In genomic region chr14:100031506-100032281, GRCh38 we compare ENCODE assay signal across 9 cellular contexts. TPM values are rescaled to one million over a fixed set of nuclear protein-coding genes. Genes with fewer than 3 reads are reported as not detected.
A peak's percentile ranks its signal among the peaks of the same experiment; 100 is the strongest.
DNase-seq lines count a peak whose midpoint lies in the region; ATAC-seq and TF ChIP-seq lines count a peak whose summit lies in the region.
"Had no signal": no experiment of that assay in that cellular context is flagged by ENCODE, and none has a peak within 500 bp of the region (broad histone marks: within the 10 kb centered on the region; RNA-seq: fewer than 3 reads in every experiment).

No MANE protein-coding gene starts in this region.

- peak; percentile 89 for ATAC-seq in Panc1
- ATAC-seq in HG03521 (IDR thresholded peaks at IDR 0.05; ENCODE audit: unreplicated experiment) = no peak
- no peak for ATAC-seq in T-helper 17 cell
- ATAC-seq: stimulated activated effector memory CD8-positive, alpha-beta T cell treated with anti-CD3 and anti-CD28 coated beads, Interleukin-12 subunit alpha, Interleukin-12 subunit beta, amount 100 ng/mL, for 72 hours had no signal

- H3K36me3 Mint-ChIP-seq in T-helper 17 cell (ENCODE audit: low read depth) = no peaks in the 10 kb centered on the region
- H3K36me3 Mint-ChIP-seq: stimulated activated effector memory CD8-positive, alpha-beta T cell treated with anti-CD3 and anti-CD28 coated beads, Interleukin-12 subunit alpha, Interleukin-12 subunit beta, amount 100 ng/mL, for 72 hours had no signal

- CTCF ChIA-PET in Panc1 (lab: Charles Lee) = interaction anchor here (0.7 to 1.1 kb wide), 2 partner anchors 76 to 331 kb away, joined by 3 read pairs; no protein-coding TSS in a partner anchor

- no TSS peak for BruUV-seq in Panc1 (replicated peaks; lab: Mats Ljungman, UMichigan)

- no peak overlapping the region for H3K4me3 Mint-ChIP-seq in T-helper 17 cell
- H3K4me3 Mint-ChIP-seq: stimulated activated effector memory CD8-positive, alpha-beta T cell treated with anti-CD3 and anti-CD28 coated beads, Interleukin-12 subunit alpha, Interleukin-12 subunit beta, amount 100 ng/mL, for 72 hours had no signal

- POLR2A ChIA-PET in Panc1 (lab: Charles Lee) = interaction anchor here (0.5 kb wide), 1 partner anchor 363 kb away, joined by 8 read pairs; no protein-coding TSS in a partner anchor

- TF ChIP-seq POLR2A in prostate gland (IDR thresholded peaks at IDR 0.05) = no peak

- H3K27ac ChIP-seq in Panc1 (ENCODE audit: low read length) (peak overlapping the region; percentile 78), prostate gland (peak overlapping the region in 1 of 2 donors; percentile 45)

- H3K27me3 ChIP-seq in Panc1 (ENCODE audit: control insufficient read depth, insufficient read depth, low read length) (no peaks in the 10 kb centered on the region), prostate gland (replicated peaks; ENCODE audit: insufficient read depth) (no peaks in the 10 kb centered on the region)

- peaks cover 29% of the 10 kb centered on the region for H3K4me1 ChIP-seq in Panc1 (ENCODE audit: control insufficient read depth, insufficient read depth, low read length)
- peaks cover 11% of the 10 kb centered on the region for H3K4me1 ChIP-seq in prostate gland (replicated peaks)

- H3K27me3 Mint-ChIP-seq in T-helper 17 cell = peaks cover 10% of the 10 kb centered on the region

- H3K36me3 ChIP-seq in Panc1 (ENCODE audit: control insufficient read depth, insufficient read depth, low read length) (no peaks in the 10 kb centered on the region), prostate gland (no peaks in the 10 kb centered on the region)

- peak; percentile 40; the same call in 1 of the 2 replicates for TF ChIP-seq CTCF in Panc1 (IDR thresholded peaks at IDR 0.05)
- no peak for TF ChIP-seq CTCF in prostate gland (IDR thresholded peaks at IDR 0.05)

- in situ Hi-C loops in Caki2 (cut with HindIII; ENCODE audit: low pct_unique_long_range_greater_than_20kb, low sequenced_read_pairs) = no loop called here
- in situ Hi-C loops in Panc1 (cut with HindIII; ENCODE audit: low pct_unique_long_range_greater_than_20kb, low sequenced_read_pairs) = no loop called here

- peak; percentile 83 for DNase-seq in Caki2 (ENCODE audit: low read depth)
- peak; percentile 81 for DNase-seq in Panc1 (ENCODE audit: low read depth, low spot score)
- DNase-seq in fibroblast of gingiva (ENCODE audit: low read depth) = peak; percentile 95
- DNase-seq in prostate gland (ENCODE audit: low spot score) = peak; percentile 60
- no peak for DNase-seq in DMS53 (lab: John Stamatoyannopoulos, UW)
- DNase-seq in T-helper 17 cell = no peak
- DNase-seq in NCI-H2081 treated with DMSO at 0.1 percent for 48 hours (lab: John Stamatoyannopoulos, UW) = no peak

- 19% methylated on average over 7 of the region's 7 CpGs for WGBS in prostate gland

- no peak overlapping the region for H3K27ac Mint-ChIP-seq in T-helper 17 cell
- H3K27ac Mint-ChIP-seq: stimulated activated effector memory CD8-positive, alpha-beta T cell treated with anti-CD3 and anti-CD28 coated beads, Interleukin-12 subunit alpha, Interleukin-12 subunit beta, amount 100 ng/mL, for 72 hours had no signal

- peak overlapping the region; percentile 31 to 44 for H3K4me3 ChIP-seq in Panc1 (ENCODE audit: low read depth in 2 of 2, low read length in 2 of 2)
- no peak overlapping the region for H3K4me3 ChIP-seq in prostate gland

- H3K4me1 Mint-ChIP-seq in T-helper 17 cell = peaks cover 2% of the 10 kb centered on the region
- H3K4me1 Mint-ChIP-seq: stimulated activated effector memory CD8-positive, alpha-beta T cell treated with anti-CD3 and anti-CD28 coated beads, Interleukin-12 subunit alpha, Interleukin-12 subunit beta, amount 100 ng/mL, for 72 hours had no signal

- intact Hi-C loops in Panc1 (cut with micrococcal nuclease; ENCODE audit: unreplicated experiment) = no loop called here
- intact Hi-C loops in prostate gland (cut with DNase I) = no loop called here

- H3K9me3 ChIP-seq in Panc1 (ENCODE audit: control insufficient read depth, insufficient read depth, low read depth, low read length) (no peaks in the 10 kb centered on the region), prostate gland (no peaks in the 10 kb centered on the region), T-helper 17 cell (ENCODE audit: control insufficient read depth, low read length, poor library complexity, severe bottlenecking) (no peaks in the 10 kb centered on the region)

RNA-seq across cellular contexts. Expression of gene EVL, which starts 33.5 kb away (rescaled TPM):
- 2.1 and 5.6 TPM in 2 replicates for total RNA-seq in Caki2 (2014; rRNA removed; shearing (Covaris generic); ENCODE audit: low replicate concordance)
- total RNA-seq in Panc1 (2021; ENCODE audit: unreplicated experiment) = 38.3 TPM
- polyA plus RNA-seq in Panc1 (2012; ENCODE audit: insufficient read length) = 50.1 TPM
- total RNA-seq in prostate gland = 10 to 100 TPM; 42.5 to 98.4 TPM
- total RNA-seq in T-helper 17 cell = 100 to 1,000 TPM; 793 to 831 TPM

Comparison
In these comparisons a context has a peak if more than half of its experiments do, and no peak if none do; other contexts are left out.
1. DNase-seq: peak in Caki2 (single experiment), Panc1 (single experiment), fibroblast of gingiva (single experiment) and prostate gland (single experiment); none in DMS53 (single experiment), T-helper 17 cell (0 of 3) and NCI-H2081 treated with DMSO at 0.1 percent for 48 hours (single experiment).
2. H3K4me3 ChIP-seq: peak in Panc1 (2 of 2); none in prostate gland (0 of 2).